In the genomic region with DNA sequence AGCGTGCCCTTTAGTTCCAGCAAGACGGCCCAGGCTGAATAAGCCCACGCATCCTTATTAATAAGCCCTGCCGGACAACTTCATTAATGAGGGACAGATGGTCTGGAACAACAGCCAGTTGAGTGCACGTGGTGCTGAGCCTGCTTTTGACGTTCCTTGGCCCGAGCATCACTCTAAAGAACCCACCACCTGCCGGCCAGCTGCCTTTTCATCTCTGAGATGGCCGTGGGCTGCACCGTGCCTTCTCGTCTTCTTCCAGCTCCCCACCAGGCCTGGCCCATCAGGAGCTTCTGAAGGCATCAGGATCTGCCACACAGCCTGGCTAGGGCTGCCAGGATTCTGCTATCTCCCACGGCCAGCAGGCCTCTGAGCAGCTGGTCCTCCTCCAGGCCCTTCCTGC, we compare ENCODE assay signal across 13 cellular contexts. TPM values are rescaled to one million over a fixed set of nuclear protein-coding genes. Genes with fewer than 3 reads are reported as not detected.
A peak's percentile ranks its signal among the peaks of the same experiment; 100 is the strongest.
DNase-seq lines count a peak whose midpoint lies in the region; ATAC-seq, FAIRE-seq and TF ChIP-seq lines count a peak whose summit lies in the region.
"Had no signal": no experiment of that assay in that cellular context is flagged by ENCODE, and none has a peak within 500 bp of the region (broad histone marks: within the 10 kb centered on the region; RNA-seq: fewer than 3 reads in every experiment).

No MANE protein-coding gene starts in this region.

- H3K9me3 Mint-ChIP-seq in brain: peaks cover 0 to 3% (median 0%) of the 10 kb centered on the region in 5 experiments
- H3K9me3 Mint-ChIP-seq: CD8-positive, alpha-beta T cell had no signal

- peaks cover 17% of the 10 kb centered on the region for H3K4me1 Mint-ChIP-seq in brain

- no peaks in the 10 kb centered on the region for H3K36me3 Mint-ChIP-seq in brain

- H3K4me3 Mint-ChIP-seq in brain: no peak overlapping the region
- H3K4me3 Mint-ChIP-seq: CD8-positive, alpha-beta T cell had no signal

- H3K27ac Mint-ChIP-seq in brain: peak overlapping the region in 4 of 5 experiments; percentile 32 to 86 (median 63)
- H3K27ac Mint-ChIP-seq: CD8-positive, alpha-beta T cell had no signal

- ATAC-seq in sciatic nerve: no peak
- ATAC-seq in GM18517 (IDR thresholded peaks at IDR 0.05; ENCODE audit: unreplicated experiment): no peak
- ATAC-seq: CD8-positive, alpha-beta T cell had no signal

- no peak for TF ChIP-seq CTCF in D721Med (IDR thresholded peaks at IDR 0.05; ENCODE audit: insufficient read depth, missing control alignments)
- TF ChIP-seq CTCF in HFF-Myc (IDR thresholded peaks at IDR 0.05; ENCODE audit: low read depth, low read length, missing control alignments): no peak
- no peak for TF ChIP-seq CTCF in brain (conservative IDR thresholded peaks at IDR 0.05)
- TF ChIP-seq CTCF in fibroblast of mammary gland (conservative IDR thresholded peaks at IDR 0.05; ENCODE audit: control insufficient read depth, insufficient read depth, low read depth, low read length): no peak

- peaks cover 3% of the 10 kb centered on the region for H3K27me3 Mint-ChIP-seq in brain

- H3K4me3 ChIP-seq in HFF-Myc (replicated peaks; ENCODE audit: low read depth, low read length) (no peak overlapping the region), fibroblast of mammary gland (ENCODE audit: control insufficient read depth, low read depth, low read length) (no peak overlapping the region)
- H3K4me3 ChIP-seq: MG63, SJCRH30 had no signal

- peak; percentile 48 for DNase-seq in D721Med (ENCODE audit: insufficient read length, low spot score)
- peak; percentile 78 for DNase-seq in HFF-Myc (ENCODE audit: extremely low read depth, low read depth)
- DNase-seq in fibroblast of mammary gland (ENCODE audit: low read depth): peak; percentile 84
- no peak for DNase-seq in sciatic nerve (ENCODE audit: low spot score)
- DNase-seq in cardiac septum (ENCODE audit: low spot score): no peak
- DNase-seq: CD8-positive, alpha-beta T cell; H7; MG63; NCI-H1092 treated with DMSO at 0.1 percent for 48 hours; NCI-H187; SJCRH30 had no signal

- FAIRE-seq in D721Med (lab: Jason Lieb, UNC): no peak

- intact Hi-C loops in sciatic nerve (cut with DNase I): no loop called here
- intact Hi-C loops in cardiac septum (cut with DNase I): no loop called here

RNA-seq across cellular contexts. Expression of gene TMEM132B, which starts 41.0 kb away (rescaled TPM):
- polyA plus RNA-seq in brain (ENCODE audit: insufficient read depth, low read depth, low replicate concordance): 2.3 TPM
- total RNA-seq in sciatic nerve (19.4 TPM), cardiac septum (0.08 TPM)
- total RNA-seq: CD8-positive, alpha-beta T cell had no signal

Comparison
In these comparisons a context has a peak if more than half of its experiments do, and no peak if none do; other contexts are left out.
1. DNase-seq: peak in D721Med (single experiment), HFF-Myc (single experiment) and fibroblast of mammary gland (single experiment); none in sciatic nerve (single experiment) and cardiac septum (single experiment).
2. RNA of gene TMEM132B, which starts 41.0 kb away (total RNA-seq): 19.4 TPM in sciatic nerve (single experiment); 0.08 TPM in cardiac septum (single experiment); every median in the first group is over 10 times any median in the second.